ENCODE assay signal across 31 cellular contexts in the genomic region with DNA sequence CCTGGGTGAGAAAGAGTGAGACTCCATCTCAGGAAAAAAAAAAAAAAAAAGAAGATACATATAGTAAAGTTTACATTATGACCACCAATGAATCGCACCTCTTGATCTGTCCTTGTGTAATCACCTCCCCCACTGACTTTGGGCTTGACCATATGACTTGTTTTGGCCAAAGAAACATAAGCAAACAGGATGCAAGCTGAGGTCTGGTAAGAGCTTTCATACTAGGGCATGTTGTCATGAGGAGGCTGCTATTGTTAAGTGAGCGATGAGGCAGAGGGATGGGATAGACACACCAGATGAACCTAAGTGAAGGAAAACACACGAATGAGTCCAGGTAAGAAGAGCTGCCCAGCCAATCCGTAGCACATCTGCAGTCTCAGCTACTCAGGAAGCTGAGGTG. TPM values are rescaled to one million over a fixed set of nuclear protein-coding genes. Genes with fewer than 3 reads are reported as not detected.
DNase-seq lines count a peak whose midpoint lies in the region; ATAC-seq, FAIRE-seq and TF ChIP-seq lines count a peak whose summit lies in the region.
"Had no signal": no experiment of that assay in that cellular context is flagged by ENCODE, and none has a peak within 500 bp of the region (broad histone marks: within the 10 kb centered on the region; RNA-seq: fewer than 3 reads in every experiment).

No MANE protein-coding gene starts in this region.

- H3K9me3 Mint-ChIP-seq in H9 (peaks cover 0 to 11% of the 10 kb centered on the region in 2 experiments; a peak in 4 of 5 replicates), astrocyte (ENCODE audit: unreplicated experiment) (no peaks in the 10 kb centered on the region), glutamatergic neuron (ENCODE audit: unreplicated experiment) (no peaks in the 10 kb centered on the region)
- H3K9me3 Mint-ChIP-seq: activated B cell treated with CpG ODN at 0.5 μM for 24 hours; activated T-cell treated with anti-CD3 and anti-CD28 coated beads, Interleukin-2, amount 50 U/mL, for 72 hours had no signal

- H2BK120ac ChIP-seq in H9 (ENCODE audit: low read depth, low read length, poor library complexity, severe bottlenecking): no peak overlapping the region

- peak overlapping the region; percentile 2 to 52 (median 35); a peak in 4 of 7 replicates for H3K27ac Mint-ChIP-seq in H9
- H3K27ac Mint-ChIP-seq in astrocyte (ENCODE audit: unreplicated experiment): peak overlapping the region; percentile 21
- H3K27ac Mint-ChIP-seq in glutamatergic neuron (ENCODE audit: unreplicated experiment): peak overlapping the region; percentile 17
- H3K27ac Mint-ChIP-seq: activated B cell treated with CpG ODN at 0.5 μM for 24 hours; activated T-cell treated with anti-CD3 and anti-CD28 coated beads, Interleukin-2, amount 50 U/mL, for 72 hours had no signal

- H3K4me1 Mint-ChIP-seq in H9 (peaks cover 17 to 30% of the 10 kb centered on the region in 2 experiments), astrocyte (ENCODE audit: low read depth, unreplicated experiment) (peaks cover 54% of the 10 kb centered on the region), glutamatergic neuron (ENCODE audit: low read depth, unreplicated experiment) (peaks cover 5% of the 10 kb centered on the region)
- H3K4me1 Mint-ChIP-seq: activated B cell treated with CpG ODN at 0.5 μM for 24 hours had no signal

- no peak overlapping the region for H4K91ac ChIP-seq in H9 (ENCODE audit: insufficient read length, low read depth, low read length)

- H3K4me1 ChIP-seq in H9 (ENCODE audit: insufficient read depth, low read length) (no peaks in the 10 kb centered on the region; the same call in 1 of the 2 replicates), astrocyte (ENCODE audit: insufficient read depth, low read length) (no peaks in the 10 kb centered on the region), right cardiac atrium (ENCODE audit: control insufficient read depth, insufficient read depth, low read length) (peaks cover 2% of the 10 kb centered on the region)
- H3K4me1 ChIP-seq: foreskin keratinocyte, right atrium auricular region had no signal

- no peak overlapping the region for H4K5ac ChIP-seq in H9 (ENCODE audit: insufficient read length, low read depth, low read length)

- H2AFZ ChIP-seq in H9 (ENCODE audit: low read length) (no peak overlapping the region), astrocyte (ENCODE audit: low read depth, low read length) (no peak overlapping the region)

- no peaks in the 10 kb centered on the region for H3K9me3 ChIP-seq in H9 (ENCODE audit: control insufficient read depth, low read depth, low read length)
- H3K9me3 ChIP-seq in astrocyte (ENCODE audit: insufficient read depth, low read depth, low read length): no peaks in the 10 kb centered on the region
- no peaks in the 10 kb centered on the region for H3K9me3 ChIP-seq in right cardiac atrium (ENCODE audit: control insufficient read depth, low read length)
- H3K9me3 ChIP-seq: right atrium auricular region, transverse colon had no signal

- H2BK20ac ChIP-seq in H9 (ENCODE audit: low read depth, low read length, poor library complexity, severe bottlenecking): no peak overlapping the region

- H3K4me3 ChIP-seq in AG10803 (ENCODE audit: low read length): no peak overlapping the region
- H3K4me3 ChIP-seq in astrocyte (ENCODE audit: insufficient read depth, low read depth, low read length): no peak overlapping the region
- H3K4me3 ChIP-seq in right cardiac atrium (ENCODE audit: low read length): no peak overlapping the region
- H3K4me3 ChIP-seq: lung, right atrium auricular region, transverse colon had no signal

- H3K79me1 ChIP-seq in H9 (ENCODE audit: insufficient read depth, low read depth, low read length, poor library complexity, severe bottlenecking): peaks cover 3% of the 10 kb centered on the region

- H3K4me3 Mint-ChIP-seq in H9 (no peak overlapping the region; a peak in 1 of 5 replicates), astrocyte (ENCODE audit: unreplicated experiment) (peak overlapping the region; percentile 71), glutamatergic neuron (ENCODE audit: unreplicated experiment) (no peak overlapping the region)
- H3K4me3 Mint-ChIP-seq: activated B cell treated with CpG ODN at 0.5 μM for 24 hours; activated T-cell treated with anti-CD3 and anti-CD28 coated beads, Interleukin-2, amount 50 U/mL, for 72 hours; brain; neural crest cell had no signal

- no peak overlapping the region for H4K8ac ChIP-seq in H9 (replicated peaks; ENCODE audit: insufficient read length, low read depth, low read length)

- peaks cover 17% of the 10 kb centered on the region for H3K36me3 ChIP-seq in astrocyte (ENCODE audit: insufficient read depth, low read length)
- H3K36me3 ChIP-seq: right atrium auricular region, transverse colon had no signal

- H2BK12ac ChIP-seq in H9 (ENCODE audit: insufficient read length, low read depth, low read length): no peak overlapping the region

- H3K79me2 ChIP-seq in H9 (ENCODE audit: insufficient read depth, low read length) (peaks cover 67% of the 10 kb centered on the region), astrocyte (ENCODE audit: insufficient read depth, low read length) (peaks cover 99% of the 10 kb centered on the region)

- no peaks in the 10 kb centered on the region for H4K20me1 ChIP-seq in H9 (ENCODE audit: control insufficient read depth, insufficient read depth, insufficient read length)
- H4K20me1 ChIP-seq in astrocyte (ENCODE audit: insufficient read depth, low read length): peaks cover 93% of the 10 kb centered on the region

- no peaks in the 10 kb centered on the region for H3K27me3 Mint-ChIP-seq in H9 (ENCODE audit: low read depth)
- no peaks in the 10 kb centered on the region for H3K27me3 Mint-ChIP-seq in astrocyte (ENCODE audit: low read depth, unreplicated experiment)
- no peaks in the 10 kb centered on the region for H3K27me3 Mint-ChIP-seq in glutamatergic neuron (ENCODE audit: unreplicated experiment)
- H3K27me3 Mint-ChIP-seq: activated B cell treated with CpG ODN at 0.5 μM for 24 hours, brain had no signal

- DNase-seq in AG10803 (ENCODE audit: low read depth): peak; percentile 22
- DNase-seq in H9: no peak
- no peak for DNase-seq in astrocyte (ENCODE audit: low read depth)
- DNase-seq in glutamatergic neuron: no peak
- no peak for DNase-seq in GOT3 (lab: John Stamatoyannopoulos, UW)
- DNase-seq in LoVo (ENCODE audit: low spot score): no peak
- no peak for DNase-seq in right cardiac atrium
- DNase-seq: activated B cell treated with CpG ODN at 0.5 μM for 24 hours; activated CD4-positive, alpha-beta T cell treated with anti-CD3 and anti-CD28 coated beads, Interleukin-2, amount 50 U/mL, for 4 hours; activated naive CD4-positive, alpha-beta T cell treated with Interleukin-2 at 50 U/mL for 16 hours; activated T-cell treated with anti-CD3 and anti-CD28 coated beads, Interleukin-2, amount 50 U/mL, for 72 hours; C1 segment of cervical spinal cord; COR-L47; DMS79 treated with DMSO at 0.1 percent for 48 hours; effector CD4-positive, alpha-beta T cell; erythroblast; foreskin keratinocyte; NCI-H1436 treated with DMSO at 0.1 percent for 48 hours; NCI-H524; NK-92 treated with Interleukin-12 subunit alpha and Interleukin-12 subunit beta, amount 100 ng/mL, for 24 hours; Right ventricle myocardium superior; stimulated activated CD4-positive, alpha-beta T cell treated with anti-CD3 and anti-CD28 coated beads, Interleukin-2, amount 100 ng/mL, for 48 hours; SW 1271; T-helper 9 cell; transverse colon had no signal

- TF ChIP-seq CTCF in AG10803 (conservative IDR thresholded peaks at IDR 0.05; ENCODE audit: low read length): no peak
- TF ChIP-seq CTCF in H9 (conservative IDR thresholded peaks at IDR 0.05): no peak
- no peak for TF ChIP-seq CTCF in astrocyte (IDR thresholded peaks at IDR 0.05; ENCODE audit: insufficient read depth, low read depth, low read length)
- no peak for TF ChIP-seq CTCF in glutamatergic neuron (IDR thresholded peaks at IDR 0.05; ENCODE audit: partially characterized antibody, unreplicated experiment)

- intact Hi-C loops in right cardiac atrium (cut with DNase I): loop anchor here in 1 of 4 donors (10.0 kb wide), 1 partner anchor 47 kb away; no protein-coding TSS in a partner anchor

- H3K4ac ChIP-seq in H9 (ENCODE audit: low read depth, low read length): no peak overlapping the region

- H3K9ac ChIP-seq in H9 (ENCODE audit: extremely low read depth, insufficient read length, low read length): no peak overlapping the region
- no peak overlapping the region for H3K9ac ChIP-seq in astrocyte (ENCODE audit: low read length)

- no peak overlapping the region for H2BK15ac ChIP-seq in H9 (ENCODE audit: low read depth, low read length)

- H3K56ac ChIP-seq in H9 (ENCODE audit: insufficient read length, low read depth, low read length): no peak overlapping the region

- H3K27me3 ChIP-seq in H9 (ENCODE audit: insufficient read depth, low read length) (no peaks in the 10 kb centered on the region), astrocyte (ENCODE audit: insufficient read depth, low read length) (no peaks in the 10 kb centered on the region), right cardiac atrium (ENCODE audit: control insufficient read depth, insufficient read depth) (no peaks in the 10 kb centered on the region)
- H3K27me3 ChIP-seq: foreskin keratinocyte, right atrium auricular region, transverse colon had no signal

- H2AK5ac ChIP-seq in H9 (ENCODE audit: insufficient read length, low read length): no peak overlapping the region

- no peak for FAIRE-seq in astrocyte (lab: Jason Lieb, UNC)
- FAIRE-seq: GM18507 had no signal

- H3K23ac ChIP-seq in H9 (ENCODE audit: insufficient read length, low read depth, low read length): no peak overlapping the region

- WGBS in H9 (ENCODE audit: extremely low coverage, insufficient read length, low lambda C conversion rate): no CpG with 5 or more reads among the region's 4 CpGs
- WGBS in right cardiac atrium: 64% methylated on average over 4 of the region's 4 CpGs

- ATAC-seq in GM21390 (IDR thresholded peaks at IDR 0.05; ENCODE audit: unreplicated experiment) (no peak), right cardiac atrium (no peak)
- ATAC-seq: activated T-cell treated with anti-CD3 and anti-CD28 coated beads, Interleukin-2, amount 50 U/mL, for 72 hours; foreskin keratinocyte had no signal

- H3K14ac ChIP-seq in H9 (ENCODE audit: insufficient read depth, low read length): no peak overlapping the region

- H3K23me2 ChIP-seq in H9 (ENCODE audit: insufficient read length, low read depth, low read length, poor library complexity, severe bottlenecking): no peaks in the 10 kb centered on the region

- H3K4me2 ChIP-seq in H9 (ENCODE audit: insufficient read depth, insufficient read length, low read length) (no peak overlapping the region), astrocyte (ENCODE audit: low read length) (no peak overlapping the region)

- H3K36me3 Mint-ChIP-seq in H9 (ENCODE audit: insufficient read depth in 1 of 3, low read depth in 3 of 3) (peaks cover 45 to 72% (median 61%) of the 10 kb centered on the region in 3 experiments), astrocyte (ENCODE audit: low read depth, unreplicated experiment) (peaks cover 17% of the 10 kb centered on the region), glutamatergic neuron (ENCODE audit: unreplicated experiment) (peaks cover 20% of the 10 kb centered on the region)

- no peak overlapping the region for H3T11ph ChIP-seq in H9 (ENCODE audit: low read length)

- H3K18ac ChIP-seq in H9 (ENCODE audit: insufficient read length, low read depth, low read length): no peak overlapping the region

- H3K27ac ChIP-seq in H9 (ENCODE audit: insufficient read length, low read depth, low read length) (no peak overlapping the region), astrocyte (ENCODE audit: low read depth, low read length) (no peak overlapping the region), right cardiac atrium (ENCODE audit: low read length) (no peak overlapping the region)
- H3K27ac ChIP-seq: foreskin keratinocyte, right atrium auricular region, transverse colon had no signal

- H2BK5ac ChIP-seq in H9 (ENCODE audit: insufficient read length, low read length): no peak overlapping the region

RNA-seq across cellular contexts. Expression of a gene that starts 10.7 kb away (rescaled TPM):
- total RNA-seq in H9 (2021): 284 and 285 TPM in 2 replicates
- total RNA-seq in astrocyte: 749 and 829 TPM in 2 replicates
- 265 TPM for total RNA-seq in glutamatergic neuron (ENCODE audit: unreplicated experiment)
- 100 to 1,000 TPM in 3 of 4 donors, 10 to 100 TPM in 1; 99.0 to 132 (median 115) TPM for total RNA-seq in right cardiac atrium
- 29.8 TPM for polyA plus RNA-seq in right cardiac atrium
